24 cellular contexts compared by ENCODE assay signal in genomic region chr14:89638888-89639287, GRCh38.
DNase-seq lines count a peak whose midpoint lies in the region; ATAC-seq and TF ChIP-seq lines count a peak whose summit lies in the region.
"Had no signal": no experiment of that assay in that cellular context is flagged by ENCODE, and none has a peak within 500 bp of the region (broad histone marks: within the 10 kb centered on the region; RNA-seq: fewer than 3 reads in every experiment).

No MANE protein-coding gene starts in this region.

- peak overlapping the region; percentile 32 for H3K4me3 Mint-ChIP-seq in T-helper 1 cell treated with Interleukin-12 subunit alpha and Interleukin-12 subunit beta and Interleukin-4 antibody, amounts not matched to agents 30 μg/mL and 1 μg/mL, for 36 hours
- peak overlapping the region; percentile 15 for H3K4me3 Mint-ChIP-seq in stimulated activated naive CD8-positive, alpha-beta T cell treated with anti-CD3 and anti-CD28 coated beads, Interleukin-15, Interleukin-2, amounts not matched to agents 100 ng/mL and 50 ng/mL, for 24 hours
- peak overlapping the region; percentile 13 for H3K4me3 Mint-ChIP-seq in activated naive CD8-positive, alpha-beta T cell treated with anti-CD3 and anti-CD28 coated beads for 36 hours
- H3K4me3 Mint-ChIP-seq in stimulated activated naive CD8-positive, alpha-beta T cell treated with anti-CD3 and anti-CD28 coated beads, Interleukin-15, amount 100 ng/mL, for 72 hours: peak overlapping the region; percentile 9 to 76
- H3K4me3 Mint-ChIP-seq in chondrocyte (ENCODE audit: unreplicated experiment): no peak overlapping the region
- H3K4me3 Mint-ChIP-seq: dendritic cell treated with granulocyte-macrophage colony-stimulating factor and Interleukin-4, amounts not matched to agents 40 ng/mL and 50 ng/mL, for 4 days; WTC11 had no signal

- DNase-seq in T-helper 1 cell (no peak), chondrocyte (ENCODE audit: low spot score) (no peak), T-helper 9 cell (no peak)
- no peak for DNase-seq in stimulated activated naive CD8-positive, alpha-beta T cell treated with anti-CD3 and anti-CD28 coated beads, Interleukin-15, Interleukin-2, amounts not matched to agents 100 U/mL and 50 U/mL, for 24 hours
- DNase-seq in activated naive CD8-positive, alpha-beta T cell treated with anti-CD3 and anti-CD28 coated beads for 36 hours: no peak
- DNase-seq in stimulated activated naive CD8-positive, alpha-beta T cell treated with anti-CD3 and anti-CD28 coated beads, Interleukin-15, amount 100 ng/mL, for 72 hours: no peak
- DNase-seq: adrenal gland; C1 segment of cervical spinal cord; central memory CD4-positive, alpha-beta T cell; foreskin fibroblast; GM23248; head of caudate nucleus; Karpas-422; left ventricle myocardium superior; NCI-H1436 treated with DMSO at 0.1 percent for 48 hours; NCI-H2081 treated with DMSO at 0.1 percent for 48 hours; NCI-H748 treated with DMSO at 0.1 percent for 48 hours; Right ventricle myocardium superior; stimulated activated naive CD4-positive, alpha-beta T cell treated with Interleukin-2 at 50 U/mL for 16 hours had no signal

- H3K9me3 Mint-ChIP-seq in T-helper 1 cell treated with Interleukin-12 subunit alpha and Interleukin-12 subunit beta and Interleukin-4 antibody, amounts not matched to agents 30 μg/mL and 1 μg/mL, for 36 hours: peaks cover 21% of the 10 kb centered on the region
- no peaks in the 10 kb centered on the region for H3K9me3 Mint-ChIP-seq in stimulated activated naive CD8-positive, alpha-beta T cell treated with anti-CD3 and anti-CD28 coated beads, Interleukin-15, Interleukin-2, amounts not matched to agents 100 ng/mL and 50 ng/mL, for 24 hours
- peaks cover 14% of the 10 kb centered on the region for H3K9me3 Mint-ChIP-seq in activated naive CD8-positive, alpha-beta T cell treated with anti-CD3 and anti-CD28 coated beads for 36 hours
- peaks cover 5 to 8% of the 10 kb centered on the region in 2 donors for H3K9me3 Mint-ChIP-seq in stimulated activated naive CD8-positive, alpha-beta T cell treated with anti-CD3 and anti-CD28 coated beads, Interleukin-15, amount 100 ng/mL, for 72 hours
- H3K9me3 Mint-ChIP-seq in chondrocyte (ENCODE audit: low read depth): no peaks in the 10 kb centered on the region

- ATAC-seq in stimulated activated naive CD8-positive, alpha-beta T cell treated with anti-CD3 and anti-CD28 coated beads, Interleukin-15, Interleukin-2, amounts not matched to agents 100 U/mL and 50 U/mL, for 24 hours: no peak
- ATAC-seq in stimulated activated naive CD8-positive, alpha-beta T cell treated with anti-CD3 and anti-CD28 coated beads, Interleukin-15, amount 100 ng/mL, for 72 hours: no peak
- ATAC-seq: left ventricle myocardium superior, Panc1, WTC11 had no signal

- H3K4me1 Mint-ChIP-seq in T-helper 1 cell treated with Interleukin-12 subunit alpha and Interleukin-12 subunit beta and Interleukin-4 antibody, amounts not matched to agents 30 μg/mL and 1 μg/mL, for 36 hours (ENCODE audit: low read depth): peaks cover 50% of the 10 kb centered on the region
- peaks cover 72% of the 10 kb centered on the region for H3K4me1 Mint-ChIP-seq in stimulated activated naive CD8-positive, alpha-beta T cell treated with anti-CD3 and anti-CD28 coated beads, Interleukin-15, Interleukin-2, amounts not matched to agents 100 ng/mL and 50 ng/mL, for 24 hours (ENCODE audit: low read depth)
- peaks cover 59% of the 10 kb centered on the region for H3K4me1 Mint-ChIP-seq in activated naive CD8-positive, alpha-beta T cell treated with anti-CD3 and anti-CD28 coated beads for 36 hours
- peaks cover 80% of the 10 kb centered on the region for H3K4me1 Mint-ChIP-seq in stimulated activated naive CD8-positive, alpha-beta T cell treated with anti-CD3 and anti-CD28 coated beads, Interleukin-15, amount 100 ng/mL, for 72 hours
- peaks cover 11% of the 10 kb centered on the region for H3K4me1 Mint-ChIP-seq in chondrocyte (ENCODE audit: low read depth)

- peaks cover 13% of the 10 kb centered on the region for H3K36me3 Mint-ChIP-seq in T-helper 1 cell treated with Interleukin-12 subunit alpha and Interleukin-12 subunit beta and Interleukin-4 antibody, amounts not matched to agents 30 μg/mL and 1 μg/mL, for 36 hours (ENCODE audit: low read depth)
- H3K36me3 Mint-ChIP-seq in stimulated activated naive CD8-positive, alpha-beta T cell treated with anti-CD3 and anti-CD28 coated beads, Interleukin-15, Interleukin-2, amounts not matched to agents 100 ng/mL and 50 ng/mL, for 24 hours (ENCODE audit: low read depth): peaks cover 7% of the 10 kb centered on the region
- peaks cover 45% of the 10 kb centered on the region for H3K36me3 Mint-ChIP-seq in activated naive CD8-positive, alpha-beta T cell treated with anti-CD3 and anti-CD28 coated beads for 36 hours
- no peaks in the 10 kb centered on the region for H3K36me3 Mint-ChIP-seq in chondrocyte (ENCODE audit: low read depth)

- peak overlapping the region; percentile 73 for H3K27ac Mint-ChIP-seq in T-helper 1 cell treated with Interleukin-12 subunit alpha and Interleukin-12 subunit beta and Interleukin-4 antibody, amounts not matched to agents 30 μg/mL and 1 μg/mL, for 36 hours
- peak overlapping the region; percentile 77 for H3K27ac Mint-ChIP-seq in stimulated activated naive CD8-positive, alpha-beta T cell treated with anti-CD3 and anti-CD28 coated beads, Interleukin-15, Interleukin-2, amounts not matched to agents 100 ng/mL and 50 ng/mL, for 24 hours
- H3K27ac Mint-ChIP-seq in activated naive CD8-positive, alpha-beta T cell treated with anti-CD3 and anti-CD28 coated beads for 36 hours: peak overlapping the region; percentile 98
- peak overlapping the region; percentile 2 to 79 for H3K27ac Mint-ChIP-seq in stimulated activated naive CD8-positive, alpha-beta T cell treated with anti-CD3 and anti-CD28 coated beads, Interleukin-15, amount 100 ng/mL, for 72 hours
- H3K27ac Mint-ChIP-seq in chondrocyte (ENCODE audit: unreplicated experiment): no peak overlapping the region
- H3K27ac Mint-ChIP-seq: dendritic cell treated with granulocyte-macrophage colony-stimulating factor and Interleukin-4, amounts not matched to agents 40 ng/mL and 50 ng/mL, for 4 days; WTC11 had no signal

- H3K27me3 Mint-ChIP-seq in T-helper 1 cell treated with Interleukin-12 subunit alpha and Interleukin-12 subunit beta and Interleukin-4 antibody, amounts not matched to agents 30 μg/mL and 1 μg/mL, for 36 hours (ENCODE audit: low read depth): no peaks in the 10 kb centered on the region
- no peaks in the 10 kb centered on the region for H3K27me3 Mint-ChIP-seq in stimulated activated naive CD8-positive, alpha-beta T cell treated with anti-CD3 and anti-CD28 coated beads, Interleukin-15, Interleukin-2, amounts not matched to agents 100 ng/mL and 50 ng/mL, for 24 hours
- no peaks in the 10 kb centered on the region for H3K27me3 Mint-ChIP-seq in activated naive CD8-positive, alpha-beta T cell treated with anti-CD3 and anti-CD28 coated beads for 36 hours
- no peaks in the 10 kb centered on the region for H3K27me3 Mint-ChIP-seq in stimulated activated naive CD8-positive, alpha-beta T cell treated with anti-CD3 and anti-CD28 coated beads, Interleukin-15, amount 100 ng/mL, for 72 hours
- H3K27me3 Mint-ChIP-seq in chondrocyte (ENCODE audit: low read depth): no peaks in the 10 kb centered on the region
- H3K27me3 Mint-ChIP-seq: dendritic cell treated with granulocyte-macrophage colony-stimulating factor and Interleukin-4, amounts not matched to agents 40 ng/mL and 50 ng/mL, for 4 days had no signal

- no peak for TF ChIP-seq CTCF in chondrocyte (IDR thresholded peaks at IDR 0.05)
